ENCODE assay signal across 25 cellular contexts in the genomic region with DNA sequence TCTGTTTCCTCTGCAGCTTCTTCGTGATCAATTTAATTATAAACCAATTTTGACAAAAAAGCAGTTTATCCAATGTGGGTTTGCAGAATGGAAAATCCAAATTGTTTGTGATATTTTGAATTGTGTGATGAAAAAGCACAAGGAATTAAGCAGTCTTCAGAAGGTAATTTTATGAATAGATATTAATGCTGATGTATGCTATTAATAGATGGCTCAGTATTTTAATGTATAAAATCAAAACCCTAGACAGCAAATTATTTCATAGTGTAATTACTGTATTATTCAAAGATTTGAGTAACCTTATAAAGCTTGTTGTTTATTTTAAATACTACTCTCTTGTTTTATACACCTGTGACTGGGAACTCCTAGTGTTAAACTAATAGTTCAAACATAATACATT. TPM values are rescaled to one million over a fixed set of nuclear protein-coding genes. Genes with fewer than 3 reads are reported as not detected.
DNase-seq lines count a peak whose midpoint lies in the region; ATAC-seq, FAIRE-seq and TF ChIP-seq lines count a peak whose summit lies in the region.
"Had no signal": no experiment of that assay in that cellular context is flagged by ENCODE, and none has a peak within 500 bp of the region (broad histone marks: within the 10 kb centered on the region; RNA-seq: fewer than 3 reads in every experiment).

No MANE protein-coding gene starts in this region.

- intact Hi-C loops in IMR-90 (cut with micrococcal nuclease), result no loop called here

- H2AK5ac ChIP-seq in IMR-90 (ENCODE audit: low read depth, low read length), result no peak overlapping the region

- TF ChIP-seq CTCF in A549 (IDR thresholded peaks at IDR 0.05), result no peak
- no peak for TF ChIP-seq CTCF in IMR-90 (conservative IDR thresholded peaks at IDR 0.05; ENCODE audit: low read depth, low read length)

- H4K5ac ChIP-seq in IMR-90 (ENCODE audit: low read depth, low read length), result no peak overlapping the region

- 90% methylated on average over 1 of the region's 1 CpG for WGBS in A549 (ENCODE audit: missing lambda C conversion rate)
- no CpG with 5 or more reads among the region's 1 CpG for WGBS in IMR-90 (ENCODE audit: extremely low coverage in 2 of 2, insufficient read length in 1 of 2), 2 experiments

- TF ChIP-seq POLR2A in A549 (IDR thresholded peaks at IDR 0.05; ENCODE audit: low read length) (no peak), IMR-90 (IDR thresholded peaks at IDR 0.05; ENCODE audit: low read depth, low read length) (no peak)

- no peaks in the 10 kb centered on the region for H4K20me1 ChIP-seq in IMR-90 (ENCODE audit: insufficient read depth, low read length)
- H4K20me1 ChIP-seq: BLaER1 treated with 17β-estradiol and CSF1 and Interleukin-3, amounts not matched to agents 10 nM and 100 nM had no signal

- no peak overlapping the region for H3K4ac ChIP-seq in IMR-90 (ENCODE audit: low read depth, low read length)

- H3K4me2 ChIP-seq in A549 (no peak overlapping the region), IMR-90 (ENCODE audit: low read depth, low read length) (no peak overlapping the region)
- H3K4me2 ChIP-seq: BLaER1 treated with 17β-estradiol and CSF1 and Interleukin-3, amounts not matched to agents 10 nM and 100 nM had no signal

- H2AFZ ChIP-seq in IMR-90 (replicated peaks; ENCODE audit: low read length, poor library complexity), result no peak overlapping the region

- no peak for DNase-seq in A549 (ENCODE audit: low read depth in 1 of 2, low spot score in 1 of 2)
- no peak for DNase-seq in IMR-90
- DNase-seq in stimulated activated effector memory CD8-positive, alpha-beta T cell treated with anti-CD3 and anti-CD28 coated beads, Interleukin-12 subunit alpha, Interleukin-12 subunit beta, amount 100 ng/mL, for 72 hours (ENCODE audit: low spot score in 2 of 2), result no peak
- no peak for DNase-seq in NCI-H146 (lab: John Stamatoyannopoulos, UW)
- DNase-seq: 8988T; AML-193; Caco-2; Calu3; CD4-positive, alpha-beta T cell; CD8-positive, alpha-beta T cell; DMS 273 treated with DMSO at 0.1 percent for 48 hours; DMS153; DMS53; DMS79; DND-41; EL; GDM1 had no signal

- no peak overlapping the region for H4K91ac ChIP-seq in IMR-90 (ENCODE audit: insufficient read depth, low read depth, low read length)

- no peaks in the 10 kb centered on the region for H3K4me1 Mint-ChIP-seq in stimulated activated effector memory CD8-positive, alpha-beta T cell treated with anti-CD3 and anti-CD28 coated beads, Interleukin-12 subunit alpha, Interleukin-12 subunit beta, amount 100 ng/mL, for 72 hours
- H3K4me1 Mint-ChIP-seq: B cell had no signal

- H3K36me3 ChIP-seq in IMR-90 (ENCODE audit: control insufficient read depth, insufficient read depth, low read length), result no peaks in the 10 kb centered on the region

- no peaks in the 10 kb centered on the region for H3K27me3 ChIP-seq in IMR-90 (ENCODE audit: control insufficient read depth, insufficient read depth, low read length)
- H3K27me3 ChIP-seq: BLaER1 treated with 17β-estradiol and CSF1 and Interleukin-3, amounts not matched to agents 10 nM and 100 nM had no signal

- in situ Hi-C loops in IMR-90 (cut with MboI; ENCODE audit: low sequenced_read_pairs), result loop anchor here (25.0 kb wide), 1 partner anchor 791 kb away; no protein-coding TSS in a partner anchor

- H3K4me3 Mint-ChIP-seq in stimulated activated effector memory CD8-positive, alpha-beta T cell treated with anti-CD3 and anti-CD28 coated beads, Interleukin-12 subunit alpha, Interleukin-12 subunit beta, amount 100 ng/mL, for 72 hours, result no peak overlapping the region
- H3K4me3 Mint-ChIP-seq: B cell; CD4-positive, alpha-beta T cell; CD8-positive, alpha-beta T cell had no signal

- POLR2A ChIA-PET in A549 (lab: Yijun Ruan, JAX), result no interaction called here
- POLR2A ChIA-PET in IMR-90 (lab: Charles Lee; ENCODE audit: unreplicated experiment), result no interaction called here

- no peak overlapping the region for H3K27ac ChIP-seq in A549
- H3K27ac ChIP-seq in IMR-90 (ENCODE audit: insufficient read depth, low read length), result no peak overlapping the region
- H3K27ac ChIP-seq: BLaER1 treated with 17β-estradiol and CSF1 and Interleukin-3, amounts not matched to agents 10 nM and 100 nM; C4-2B had no signal

- H2AK9ac ChIP-seq in IMR-90 (replicated peaks; ENCODE audit: low read depth, low read length, poor library complexity), result no peak overlapping the region

- no TSS peak for BruUV-seq in IMR-90 (replicated peaks; lab: Mats Ljungman, UMichigan)

- FAIRE-seq in A549 (lab: Jason Lieb, UNC) (no peak), islet of Langerhans (lab: Jason Lieb, UNC) (peak; percentile 47)
- FAIRE-seq: GM12878, GM12892, GM18507 had no signal

- no peak overlapping the region for H2BK5ac ChIP-seq in IMR-90 (ENCODE audit: low read depth, low read length, poor library complexity, severe bottlenecking)

- no peak overlapping the region for H4K8ac ChIP-seq in IMR-90 (ENCODE audit: low read depth in 2 of 2, low read length in 2 of 2)

- H2BK15ac ChIP-seq in IMR-90 (ENCODE audit: low read depth, low read length), result no peak overlapping the region

- H2BK20ac ChIP-seq in IMR-90 (ENCODE audit: low read depth, low read length), result no peak overlapping the region

- H3K56ac ChIP-seq in IMR-90 (ENCODE audit: extremely low read depth, insufficient read depth, low read length), result no peak overlapping the region

- H3K4me3 ChIP-seq in A549 (no peak overlapping the region), IMR-90 (ENCODE audit: insufficient read depth, low read depth, low read length) (no peak overlapping the region)
- H3K4me3 ChIP-seq: BLaER1 treated with 17β-estradiol and CSF1 and Interleukin-3, amounts not matched to agents 10 nM and 100 nM; GM12878 had no signal

- no peak overlapping the region for H3K27ac Mint-ChIP-seq in stimulated activated effector memory CD8-positive, alpha-beta T cell treated with anti-CD3 and anti-CD28 coated beads, Interleukin-12 subunit alpha, Interleukin-12 subunit beta, amount 100 ng/mL, for 72 hours
- H3K27ac Mint-ChIP-seq: B cell; CD4-positive, alpha-beta T cell; CD8-positive, alpha-beta T cell had no signal

- H3K4me1 ChIP-seq in A549 (no peaks in the 10 kb centered on the region), IMR-90 (ENCODE audit: control insufficient read depth, insufficient read depth, low read length) (no peaks in the 10 kb centered on the region)
- H3K4me1 ChIP-seq: BLaER1 treated with 17β-estradiol and CSF1 and Interleukin-3, amounts not matched to agents 10 nM and 100 nM; Caco-2 had no signal

- dilution Hi-C loops in IMR-90 (cut with HindIII; ENCODE audit: low sequenced_read_pairs, unreplicated experiment), result no loop called here

- no peak overlapping the region for H3K9ac ChIP-seq in IMR-90 (ENCODE audit: low read depth, low read length)
- H3K9ac ChIP-seq: BLaER1 treated with 17β-estradiol and CSF1 and Interleukin-3, amounts not matched to agents 10 nM and 100 nM had no signal

- H2BK120ac ChIP-seq in IMR-90 (ENCODE audit: low read depth, low read length), result no peak overlapping the region

- H3K18ac ChIP-seq in IMR-90 (ENCODE audit: low read depth, low read length), result no peak overlapping the region

- H3K36me3 Mint-ChIP-seq in stimulated activated effector memory CD8-positive, alpha-beta T cell treated with anti-CD3 and anti-CD28 coated beads, Interleukin-12 subunit alpha, Interleukin-12 subunit beta, amount 100 ng/mL, for 72 hours, result peaks cover 62% of the 10 kb centered on the region

- no peak overlapping the region for H3K23ac ChIP-seq in IMR-90 (ENCODE audit: low read depth, low read length)

- CTCF ChIA-PET in A549 (lab: Yijun Ruan, JAX) (no interaction called here), IMR-90 (lab: Yijun Ruan, JAX) (no interaction called here)

- H3K14ac ChIP-seq in IMR-90 (replicated peaks; ENCODE audit: low read depth, low read length), result no peak overlapping the region

- H3K9me3 Mint-ChIP-seq in stimulated activated effector memory CD8-positive, alpha-beta T cell treated with anti-CD3 and anti-CD28 coated beads, Interleukin-12 subunit alpha, Interleukin-12 subunit beta, amount 100 ng/mL, for 72 hours, result no peaks in the 10 kb centered on the region
- H3K9me3 Mint-ChIP-seq: CD4-positive, alpha-beta T cell; CD8-positive, alpha-beta T cell had no signal

- H3K9me3 ChIP-seq in A549 (no peaks in the 10 kb centered on the region), IMR-90 (ENCODE audit: control insufficient read depth, insufficient read depth, low read length) (no peaks in the 10 kb centered on the region)
- H3K9me3 ChIP-seq: BLaER1 treated with 17β-estradiol and CSF1 and Interleukin-3, amounts not matched to agents 10 nM and 100 nM; Caco-2 had no signal

- no peak for TF ChIP-seq EP300 in A549 (IDR thresholded peaks at IDR 0.05)

- TF ChIP-seq RAD21 in A549 (conservative IDR thresholded peaks at IDR 0.05 in 1 of 2, IDR thresholded peaks at IDR 0.05 in 1 of 2), result no peak
- no peak for TF ChIP-seq RAD21 in IMR-90 (IDR thresholded peaks at IDR 0.05; ENCODE audit: low read length)

- no peaks in the 10 kb centered on the region for H3K79me1 ChIP-seq in IMR-90 (ENCODE audit: low read depth in 1 of 2, low read length in 2 of 2)

- H3K9me1 ChIP-seq in IMR-90 (ENCODE audit: insufficient read depth, low read length), result no peaks in the 10 kb centered on the region

- ATAC-seq in A549 (no peak), IMR-90 (ENCODE audit: low read depth) (no peak), HG02840 (IDR thresholded peaks at IDR 0.05; ENCODE audit: low FRiP score, unreplicated experiment) (no peak)
- no peak for ATAC-seq in stimulated activated effector memory CD8-positive, alpha-beta T cell treated with anti-CD3 and anti-CD28 coated beads, Interleukin-12 subunit alpha, Interleukin-12 subunit beta, amount 100 ng/mL, for 72 hours
- ATAC-seq: CD8-positive, alpha-beta T cell; GM12878 had no signal

RNA-seq across cellular contexts. Expression of a gene that starts 20.0 kb away (rescaled TPM):
- polyA plus RNA-seq in A549 (2011; rRNA removed), result 12.0 and 14.1 TPM in 2 replicates
- 1.9 and 2.1 TPM in 2 replicates for polyA plus RNA-seq in A549 (2012; cell fraction: cytosol; rRNA removed)
- polyA plus RNA-seq in A549 (2012; cell fraction: nucleus; rRNA removed), result 1.4 and 3.1 TPM in 2 replicates
- polyA plus RNA-seq in A549 (2017; fragmentation: RNase III; extraction: RNeasy Plus Mini Kit Qiagen cat#74134 plus additional on column Dnase treatment), result 5.6 to 8.0 TPM (median 6.4 TPM) in 3 replicates
- 8.9 and 9.5 TPM in 2 replicates for polyA minus RNA-seq in A549 (2011; rRNA and poly(A)+ RNA removed)
- 9.5 and 15.8 TPM in 2 replicates for total RNA-seq in IMR-90 (2012; rRNA removed)
- 1.9 and 3.5 TPM in 2 replicates for polyA plus RNA-seq in IMR-90 (2012; rRNA removed)
- polyA plus RNA-seq in IMR-90 (2012; cell fraction: cytosol; rRNA removed), result 0.41 and 1.2 TPM in 2 replicates
- 0.94 and 6.8 TPM in 2 replicates for polyA plus RNA-seq in IMR-90 (2012; cell fraction: nucleus; rRNA removed; ENCODE audit: low replicate concordance)

RNA-seq across cellular contexts. Expression of a gene that starts 20.2 kb away (rescaled TPM):
- polyA plus RNA-seq in A549 (2011; rRNA removed), result 19.5 and 21.0 TPM in 2 replicates
- 5.2 and 5.7 TPM in 2 replicates for polyA plus RNA-seq in A549 (2012; cell fraction: cytosol; rRNA removed)
- 2.6 and 3.4 TPM in 2 replicates for polyA plus RNA-seq in A549 (2012; cell fraction: nucleus; rRNA removed)
- 7.6 to 10.3 TPM (median 8.1 TPM) in 3 replicates for polyA plus RNA-seq in A549 (2017; fragmentation: RNase III; extraction: RNeasy Plus Mini Kit Qiagen cat#74134 plus additional on column Dnase treatment)
- 10.8 and 11.4 TPM in 2 replicates for polyA minus RNA-seq in A549 (2011; rRNA and poly(A)+ RNA removed)
- 23.9 and 25.6 TPM in 2 replicates for total RNA-seq in IMR-90 (2012; rRNA removed)
- polyA plus RNA-seq in IMR-90 (2012; rRNA removed), result 10.4 and 11.3 TPM in 2 replicates
- 7.9 and 8.1 TPM in 2 replicates for polyA plus RNA-seq in IMR-90 (2012; cell fraction: cytosol; rRNA removed)
- 2.5 and 8.0 TPM in 2 replicates for polyA plus RNA-seq in IMR-90 (2012; cell fraction: nucleus; rRNA removed; ENCODE audit: low replicate concordance)
